Comparison of ENCODE assay signal across 12 cellular contexts in genomic region chr3:48851407-48851806, GRCh38.
DNase-seq lines count a peak whose midpoint lies in the region; ATAC-seq and TF ChIP-seq lines count a peak whose summit lies in the region.
"Had no signal": no experiment of that assay in that cellular context is flagged by ENCODE, and none has a peak within 500 bp of the region (broad histone marks: within the 10 kb centered on the region; RNA-seq: fewer than 3 reads in every experiment).

No MANE protein-coding gene starts in this region.

- H3K27me3 Mint-ChIP-seq in nephron progenitor cell (ENCODE audit: low read depth, poor library complexity), result peaks cover 17% of the 10 kb centered on the region
- H3K27me3 Mint-ChIP-seq: activated naive CD8-positive, alpha-beta T cell treated with anti-CD3 and anti-CD28 coated beads, Interleukin-2, amount 50 U/mL, for 24 hours had no signal

- no peak overlapping the region for H3K4me3 Mint-ChIP-seq in nephron progenitor cell
- H3K4me3 Mint-ChIP-seq: activated naive CD8-positive, alpha-beta T cell treated with anti-CD3 and anti-CD28 coated beads, Interleukin-2, amount 50 U/mL, for 24 hours had no signal

- no peaks in the 10 kb centered on the region for H3K36me3 Mint-ChIP-seq in nephron progenitor cell (ENCODE audit: low read depth)

- peaks cover 29% of the 10 kb centered on the region for H3K4me1 Mint-ChIP-seq in nephron progenitor cell

- TF ChIP-seq CTCF in nephron progenitor cell (IDR thresholded peaks at IDR 0.05), result no peak

- ATAC-seq in HG03571 (IDR thresholded peaks at IDR 0.05; ENCODE audit: unreplicated experiment), result no peak
- ATAC-seq in GM18498 (IDR thresholded peaks at IDR 0.05; ENCODE audit: unreplicated experiment), result no peak
- ATAC-seq: activated naive CD8-positive, alpha-beta T cell treated with anti-CD3 and anti-CD28 coated beads, Interleukin-2, amount 50 U/mL, for 24 hours; left colon had no signal

- no peak overlapping the region for H3K27ac Mint-ChIP-seq in nephron progenitor cell
- H3K27ac Mint-ChIP-seq: activated naive CD8-positive, alpha-beta T cell treated with anti-CD3 and anti-CD28 coated beads, Interleukin-2, amount 50 U/mL, for 24 hours had no signal

- no peaks in the 10 kb centered on the region for H3K9me3 Mint-ChIP-seq in nephron progenitor cell
- H3K9me3 Mint-ChIP-seq: activated naive CD8-positive, alpha-beta T cell treated with anti-CD3 and anti-CD28 coated beads, Interleukin-2, amount 50 U/mL, for 24 hours had no signal

- DNase-seq in ELF-1 (ENCODE audit: low read depth, low spot score) (peak; percentile 22), NCI-H2227 (lab: John Stamatoyannopoulos, UW; ENCODE audit: unreplicated experiment) (peak; percentile 83), brain pericyte (ENCODE audit: low read depth, low spot score) (peak; percentile 17), nephron progenitor cell (peak; percentile 31)
- DNase-seq in activated CD4-positive, alpha-beta T cell treated with anti-CD3 and anti-CD28 coated beads for 1 hour, result no peak
- DNase-seq in activated CD8-positive, alpha-beta memory T cell treated with anti-CD3 and anti-CD28 coated beads, Interleukin-2, amount 50 U/mL, for 48 hours, result no peak
- DNase-seq: activated CD4-positive, alpha-beta T cell treated with anti-CD3 and anti-CD28 coated beads for 4 hours; activated naive CD8-positive, alpha-beta T cell treated with anti-CD3 and anti-CD28 coated beads, Interleukin-2, amount 50 U/mL, for 24 hours; left colon; MG63 had no signal

Comparison
In these comparisons a context has a peak if more than half of its experiments do, and no peak if none do; other contexts are left out.
1. DNase-seq: peak in ELF-1 (single experiment), NCI-H2227 (single experiment), brain pericyte (single experiment) and nephron progenitor cell (single experiment); none in activated CD4-positive, alpha-beta T cell treated with anti-CD3 and anti-CD28 coated beads for 1 hour (single experiment) and activated CD8-positive, alpha-beta memory T cell treated with anti-CD3 and anti-CD28 coated beads, Interleukin-2, amount 50 U/mL, for 48 hours (single experiment).